Comparison of ENCODE assay signal across 19 cellular contexts in the genomic region with DNA sequence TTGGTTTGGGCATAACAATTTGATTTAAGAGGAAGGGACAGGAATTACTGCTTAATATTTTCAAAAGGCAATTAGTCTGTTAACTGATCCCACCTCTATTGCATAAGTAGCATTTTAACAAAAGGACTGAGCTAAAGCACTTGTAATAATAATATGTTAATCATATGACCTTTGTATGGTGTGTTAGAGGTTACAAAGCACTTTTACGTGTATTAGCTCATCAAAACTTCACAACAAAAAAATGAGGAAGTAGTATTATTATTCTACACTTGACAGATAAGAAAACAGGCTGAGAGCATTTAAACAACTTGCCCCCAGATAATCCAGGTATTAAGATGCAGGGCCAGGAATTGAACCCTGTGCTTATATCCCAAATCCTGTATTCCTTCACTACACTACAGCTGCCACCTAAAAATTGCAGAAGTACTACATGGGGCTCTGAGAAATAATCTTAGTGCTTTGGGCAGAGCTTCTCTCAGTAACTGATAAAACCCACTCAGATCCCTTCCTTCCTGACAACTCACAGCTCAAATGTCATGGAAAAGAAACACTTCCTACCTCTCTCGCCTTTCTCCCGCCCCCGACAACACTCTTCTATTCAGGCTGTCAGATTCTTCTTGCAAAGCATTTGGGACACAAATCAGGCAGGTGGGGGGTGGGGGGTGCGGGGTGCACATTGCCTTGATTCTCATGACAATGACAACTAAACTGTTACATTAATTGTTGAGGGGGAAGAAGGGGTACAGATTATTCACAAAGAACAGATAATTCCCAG. TPM values are rescaled to one million over a fixed set of nuclear protein-coding genes. Genes with fewer than 3 reads are reported as not detected.
DNase-seq lines count a peak whose midpoint lies in the region; ATAC-seq, FAIRE-seq and TF ChIP-seq lines count a peak whose summit lies in the region.
"Had no signal": no experiment of that assay in that cellular context is flagged by ENCODE, and none has a peak within 500 bp of the region (broad histone marks: within the 10 kb centered on the region; RNA-seq: fewer than 3 reads in every experiment).

No MANE protein-coding gene starts in this region.

- H3K9me3 ChIP-seq in mammary epithelial cell (replicated peaks; ENCODE audit: insufficient read depth, low read length) = no peaks in the 10 kb centered on the region
- no peaks in the 10 kb centered on the region for H3K9me3 ChIP-seq in GM12878 (replicated peaks; ENCODE audit: control insufficient read depth, insufficient read depth, low read length)
- H3K9me3 ChIP-seq in small intestine (ENCODE audit: control insufficient read depth, low read depth) = no peaks in the 10 kb centered on the region
- H3K9me3 ChIP-seq: SJSA1 had no signal

- no peaks in the 10 kb centered on the region for H3K36me3 ChIP-seq in mammary epithelial cell (ENCODE audit: insufficient read depth, low read length)
- H3K36me3 ChIP-seq in GM12878 (ENCODE audit: control insufficient read depth in 2 of 2, insufficient read depth in 2 of 2, low read length in 1 of 2) = no peaks in the 10 kb centered on the region
- no peaks in the 10 kb centered on the region for H3K36me3 ChIP-seq in small intestine (ENCODE audit: control insufficient read depth in 2 of 2, insufficient read depth in 2 of 2, low read length in 2 of 2)
- H3K36me3 ChIP-seq: SJSA1 had no signal

- H3K4me1 Mint-ChIP-seq in MCF 10A (ENCODE audit: insufficient read depth, unreplicated experiment) = no peaks in the 10 kb centered on the region
- H3K4me1 Mint-ChIP-seq: CD4-positive, CD25-positive, alpha-beta regulatory T cell had no signal

- H3K4me1 ChIP-seq in mammary epithelial cell (ENCODE audit: insufficient read depth, low read length) = no peaks in the 10 kb centered on the region
- H3K4me1 ChIP-seq in GM12878 (ENCODE audit: control insufficient read depth, insufficient read depth, low read length) = no peaks in the 10 kb centered on the region
- no peaks in the 10 kb centered on the region for H3K4me1 ChIP-seq in small intestine (ENCODE audit: control insufficient read depth in 2 of 2, insufficient read depth in 1 of 2, low read depth in 1 of 2, low read length in 1 of 2)
- H3K4me1 ChIP-seq: SJSA1 had no signal

- dilution Hi-C loops in mammary epithelial cell (cut with HindIII; ENCODE audit: low sequenced_read_pairs) = no loop called here

- TF ChIP-seq EP300 in GM12878 (IDR thresholded peaks at IDR 0.05; ENCODE audit: borderline replicate concordance in 1 of 2, control insufficient read depth in 1 of 2, low read depth in 2 of 2, low read length in 2 of 2) = no peak

- CTCF ChIA-PET in mammary epithelial cell (lab: Charles Lee; ENCODE audit: low non-redundant PET) (no interaction called here), MCF 10A (lab: Yijun Ruan, JAX) (interaction anchor here (0.6 to 2.7 kb wide), 6 partner anchors 11 to 948 kb away, joined by 3 to 8 read pairs (median 4); partner anchors contain the start of gene KCTD1), GM12878 (lab: Yijun Ruan, JAX) (interaction anchor here (0.9 to 1.5 kb wide), 4 partner anchors 10 to 186 kb away, joined by 3 to 4 read pairs (median 4); no protein-coding TSS in a partner anchor)

- no peak for TF ChIP-seq RAD21 in GM12878 (IDR thresholded peaks at IDR 0.05; ENCODE audit: insufficient read depth, low read depth, low read length)

- DNase-seq in mammary epithelial cell (no peak), MCF 10A (ENCODE audit: unreplicated experiment) (no peak), GM12878 (ENCODE audit: low read depth, low spot score) (no peak), left lobe of liver (ENCODE audit: low spot score) (no peak), small intestine (peak; percentile 49), middle frontal gyrus (ENCODE audit: extremely low spot score, low spot score) (no peak)
- DNase-seq: AML-193; CD4-positive, CD25-positive, alpha-beta regulatory T cell; H7; NCI-H1436; NCI-H2029 treated with DMSO at 0.1 percent for 48 hours; NCI-H524; NK-92 treated with Interleukin-12 subunit alpha and Interleukin-12 subunit beta, amount 100 ng/mL, for 24 hours had no signal

- POLR2A ChIA-PET in MCF 10A (lab: Yijun Ruan, JAX) (interaction anchor here (0.9 to 1.1 kb wide), 2 partner anchors 13 to 19 kb away, joined by 4 to 8 read pairs; no protein-coding TSS in a partner anchor), GM12878 (lab: Charles Lee) (interaction anchor here (0.5 kb wide), 1 partner anchor 142 kb away, joined by 4 read pairs; no protein-coding TSS in a partner anchor)

- no peak for FAIRE-seq in GM12878 (lab: Jason Lieb, UNC)
- FAIRE-seq in small intestine (lab: Jason Lieb, UNC) = no peak
- FAIRE-seq: A204.1, D721Med had no signal

- peak overlapping the region; percentile 36 for H2AFZ ChIP-seq in mammary epithelial cell (ENCODE audit: low read depth, low read length)
- no peak overlapping the region for H2AFZ ChIP-seq in GM12878 (ENCODE audit: control insufficient read depth, low read depth, low read length)

- TF ChIP-seq CTCF in mammary epithelial cell (conservative IDR thresholded peaks at IDR 0.05 in 1 of 2, IDR thresholded peaks at IDR 0.05 in 1 of 2; ENCODE audit: extremely low read depth in 1 of 2, insufficient read depth in 1 of 2, low read depth in 1 of 2, low read length in 2 of 2) = no peak
- no peak for TF ChIP-seq CTCF in MCF 10A (IDR thresholded peaks at IDR 0.05; ENCODE audit: unreplicated experiment)
- TF ChIP-seq CTCF in GM12878 (IDR thresholded peaks at IDR 0.05 in 2 of 3, conservative IDR thresholded peaks at IDR 0.05 in 1 of 3; ENCODE audit: control insufficient read depth in 2 of 3, extremely low read depth in 1 of 3, insufficient read depth in 1 of 3, low read depth in 3 of 3, low read length in 3 of 3) = no peak

- H3K4me2 ChIP-seq in mammary epithelial cell (ENCODE audit: insufficient read depth, low read depth, low read length) = no peak overlapping the region
- H3K4me2 ChIP-seq in GM12878 (ENCODE audit: control insufficient read depth, insufficient read depth) = no peak overlapping the region

- BruUV-seq in mammary epithelial cell (replicated peaks; lab: Mats Ljungman, UMichigan) (no TSS peak), MCF 10A (replicated peaks; lab: Mats Ljungman, UMichigan) (no TSS peak), GM12878 (replicated peaks; lab: Mats Ljungman, UMichigan) (no TSS peak)

- no peak overlapping the region for H3K27ac Mint-ChIP-seq in MCF 10A (ENCODE audit: low read depth, unreplicated experiment)
- H3K27ac Mint-ChIP-seq: CD4-positive, CD25-positive, alpha-beta regulatory T cell had no signal

- in situ Hi-C loops in mammary epithelial cell (cut with MboI; ENCODE audit: low sequenced_read_pairs in 2 of 2) (no loop called here), GM12878 (cut with MboI) (no loop called here)

- no peaks in the 10 kb centered on the region for H3K27me3 ChIP-seq in mammary epithelial cell (ENCODE audit: insufficient read depth, low read length)
- H3K27me3 ChIP-seq in GM12878 (replicated peaks in 1 of 2; ENCODE audit: control insufficient read depth in 2 of 2, insufficient read depth in 2 of 2, low read length in 1 of 2) = no peaks in the 10 kb centered on the region
- peaks cover 0 to 3% of the 10 kb centered on the region in 2 donors for H3K27me3 ChIP-seq in small intestine (ENCODE audit: control insufficient read depth in 2 of 2, insufficient read depth in 2 of 2, low read length in 2 of 2)

- no peaks in the 10 kb centered on the region for H3K9me3 Mint-ChIP-seq in MCF 10A (ENCODE audit: unreplicated experiment)
- H3K9me3 Mint-ChIP-seq: CD4-positive, CD25-positive, alpha-beta regulatory T cell had no signal

- H3K36me3 Mint-ChIP-seq in MCF 10A (ENCODE audit: insufficient read depth, unreplicated experiment) = no peaks in the 10 kb centered on the region
- H3K36me3 Mint-ChIP-seq: CD4-positive, CD25-positive, alpha-beta regulatory T cell had no signal

- ATAC-seq in GM12878 (peak; percentile 27; the same call in 1 of the 3 replicates), left lobe of liver (peak; percentile 35), GM21423 (IDR thresholded peaks at IDR 0.05; ENCODE audit: unreplicated experiment) (no peak), GM21528 (IDR thresholded peaks at IDR 0.05; ENCODE audit: low FRiP score, unreplicated experiment) (no peak)

- SMC1A ChIA-PET in GM12878 (lab: Charles Lee; ENCODE audit: uncharacterized antibody, unreplicated experiment) = interaction anchor here (0.8 to 1.9 kb wide), 6 partner anchors 8 to 185 kb away, joined by 3 to 6 read pairs (median 4); no protein-coding TSS in a partner anchor

- WGBS in mammary epithelial cell (ENCODE audit: low coverage, missing lambda C conversion rate) = 43% methylated on average over 5 of the region's 5 CpGs
- WGBS in GM12878 (ENCODE audit: insufficient coverage, insufficient replicate concordance, low lambda C conversion rate, missing lambda C conversion rate) = 60% methylated on average over 5 of the region's 5 CpGs
- WGBS in small intestine, 3 donors = 42 to 50% (median 50%) methylated on average over 5 of the region's 5 CpGs

- H3K79me2 ChIP-seq in mammary epithelial cell (ENCODE audit: insufficient read depth, low read length) (no peaks in the 10 kb centered on the region), GM12878 (ENCODE audit: control insufficient read depth, insufficient read depth, low read length) (no peaks in the 10 kb centered on the region)

- H3K9ac ChIP-seq in mammary epithelial cell (ENCODE audit: insufficient read depth, low read length) (no peak overlapping the region), GM12878 (ENCODE audit: control insufficient read depth, insufficient read depth, low read length) (no peak overlapping the region)

- no peak overlapping the region for H3K27ac ChIP-seq in mammary epithelial cell (ENCODE audit: insufficient read depth, low read depth, low read length)
- H3K27ac ChIP-seq in GM12878 (ENCODE audit: control insufficient read depth, insufficient read depth) = no peak overlapping the region
- no peak overlapping the region for H3K27ac ChIP-seq in small intestine (ENCODE audit: low read depth in 1 of 2, low read length in 1 of 2)
- H3K27ac ChIP-seq: RWPE1, SJSA1 had no signal

- no peak for TF ChIP-seq POLR2A in GM12878 (IDR thresholded peaks at IDR 0.05; ENCODE audit: low read depth, low read length)

- no peaks in the 10 kb centered on the region for H4K20me1 ChIP-seq in mammary epithelial cell (ENCODE audit: insufficient read depth, low read length)
- H4K20me1 ChIP-seq in GM12878 (ENCODE audit: control insufficient read depth, insufficient read depth) = no peaks in the 10 kb centered on the region

- no peak overlapping the region for H3K4me3 Mint-ChIP-seq in MCF 10A (ENCODE audit: unreplicated experiment)
- H3K4me3 Mint-ChIP-seq: CD4-positive, CD25-positive, alpha-beta regulatory T cell had no signal

- H3K4me3 ChIP-seq in mammary epithelial cell (replicated peaks in 1 of 3; ENCODE audit: insufficient read depth in 1 of 3, low read depth in 2 of 3, low read length in 3 of 3) (no peak overlapping the region), GM12878 (no peak overlapping the region), small intestine (ENCODE audit: low read depth in 1 of 2, low read length in 2 of 2) (no peak overlapping the region)
- H3K4me3 ChIP-seq: SJSA1 had no signal

- RAD21 ChIA-PET in GM12878 (lab: Charles Lee; ENCODE audit: unreplicated experiment) = interaction anchor here (1.2 kb wide), 1 partner anchor 186 kb away, joined by 6 read pairs; no protein-coding TSS in a partner anchor

- no peaks in the 10 kb centered on the region for H3K27me3 Mint-ChIP-seq in MCF 10A (ENCODE audit: insufficient read depth, unreplicated experiment)

- intact Hi-C loops in mammary epithelial cell (cut with micrococcal nuclease) = no loop called here
- intact Hi-C loops in MCF 10A (cut with micrococcal nuclease) = no loop called here
- intact Hi-C loops in GM12878 (cut with micrococcal nuclease; ENCODE audit: unreplicated experiment) = no loop called here

RNA-seq across cellular contexts. Expression of gene KCTD1, which starts 20.8 kb away (rescaled TPM):
- 10 to 100 TPM; 35.3 to 64.6 TPM for total RNA-seq in mammary epithelial cell
- 62.2 TPM for polyA plus RNA-seq in mammary epithelial cell
- polyA minus RNA-seq in mammary epithelial cell = 97.8 TPM
- 29.5 and 37.9 TPM in 2 replicates for total RNA-seq in MCF 10A (2022)
- total RNA-seq in GM12878 (2013; cell fraction: nucleolus; rRNA removed) = 13.1 and 14.0 TPM in 2 replicates
- total RNA-seq in GM12878 (2014; rRNA removed) = 13.2 and 13.4 TPM in 2 replicates
- 5.9 and 6.5 TPM in 2 replicates for total RNA-seq in GM12878 (2014; rRNA removed; fragmentation: Illumina TruSeq; extraction: Trizol)
- 10.2 and 10.3 TPM in 2 replicates for total RNA-seq in GM12878 (2021)
- 2.4 TPM for polyA plus RNA-seq in GM12878 (2011; ENCODE audit: low read depth)
- 2.6 and 3.5 TPM in 2 replicates for polyA plus RNA-seq in GM12878 (2011; rRNA removed)
- polyA plus RNA-seq in GM12878 (2011; cell fraction: cytosol; rRNA removed) = 3.9 and 5.1 TPM in 2 replicates
- polyA plus RNA-seq in GM12878 (2011; cell fraction: nucleus; rRNA removed) = 11.0 and 12.0 TPM in 2 replicates
- polyA plus RNA-seq in GM12878 (2012) = 5.4 and 5.9 TPM in 2 replicates
- 6.2 and 6.5 TPM in 2 replicates for polyA plus RNA-seq in GM12878 (2014; fragmentation: Illumina TruSeq; extraction: Trizol)
- 1 to 10 TPM; 1.5 to 1.8 TPM for polyA plus RNA-seq in GM12878 (2014; fragmentation: Nextera tagmentation; extraction: Ambion mirVana)
- polyA plus RNA-seq in GM12878 (2014; rRNA removed) = 5.2 and 5.8 TPM in 2 replicates
- 1 to 10 TPM; 3.8 to 5.7 TPM for polyA plus RNA-seq in GM12878 (2016; fragmentation: Nextera tagmentation; extraction: Ambion mirVana)
- polyA minus RNA-seq in GM12878 (2011; rRNA and poly(A)+ RNA removed) = 7.1 and 14.3 TPM in 2 replicates
- 5.9 and 6.4 TPM in 2 replicates for polyA minus RNA-seq in GM12878 (2011; cell fraction: cytosol; rRNA and poly(A)+ RNA removed)
- polyA minus RNA-seq in GM12878 (2011; cell fraction: nucleus; rRNA and poly(A)+ RNA removed) = 20.3 and 43.5 TPM in 2 replicates
- total RNA-seq in left lobe of liver = 5.0 TPM
- polyA plus RNA-seq in small intestine = 1 to 10 TPM; 1.8 to 4.2 (median 2.2) TPM

Comparison
In these comparisons a context has a peak if more than half of its experiments do, and no peak if none do; other contexts are left out.
1. ATAC-seq: peak in GM12878 (single experiment) and left lobe of liver (single experiment); none in GM21423 (single experiment) and GM21528 (single experiment).